In genomic region chr17:1259910-1260389, GRCh38 we compare ENCODE assay signal across 9 cellular contexts. TPM values are rescaled to one million over a fixed set of nuclear protein-coding genes. Genes with fewer than 3 reads are reported as not detected.
DNase-seq lines count a peak whose midpoint lies in the region; ATAC-seq, FAIRE-seq and TF ChIP-seq lines count a peak whose summit lies in the region.
"Had no signal": no experiment of that assay in that cellular context is flagged by ENCODE, and none has a peak within 500 bp of the region (broad histone marks: within the 10 kb centered on the region; RNA-seq: fewer than 3 reads in every experiment).

No MANE protein-coding gene starts in this region.

- H3K27ac ChIP-seq in VCaP (peak overlapping the region; percentile 23; the same call in 1 of the 2 replicates), heart right ventricle (peak overlapping the region in 1 of 10 donors; percentile 66), kidney (ENCODE audit: low read depth in 2 of 2, low read length in 2 of 2) (no peak overlapping the region)

- TF ChIP-seq CTCF in VCaP (conservative IDR thresholded peaks at IDR 0.05) (no peak), heart right ventricle (IDR thresholded peaks at IDR 0.05) (no peak), kidney (IDR thresholded peaks at IDR 0.05; ENCODE audit: borderline replicate concordance, extremely low read depth, insufficient read depth) (no peak)

- DNase-seq in HEK293T (ENCODE audit: extremely low spot score) = no peak
- DNase-seq in heart right ventricle = no peak
- no peak for DNase-seq in kidney
- no peak for DNase-seq in middle frontal gyrus (ENCODE audit: extremely low spot score, low spot score)
- DNase-seq in activated CD8-positive, alpha-beta memory T cell treated with anti-CD3 and anti-CD28 coated beads for 24 hours = no peak

- no peaks in the 10 kb centered on the region for H3K36me3 ChIP-seq in heart right ventricle
- H3K36me3 ChIP-seq in skeletal muscle satellite cell (ENCODE audit: insufficient read depth, low read length) = no peaks in the 10 kb centered on the region
- no peaks in the 10 kb centered on the region for H3K36me3 ChIP-seq in kidney (ENCODE audit: control insufficient read depth in 1 of 2, insufficient read depth in 2 of 2, low read length in 2 of 2)

- H3K4me1 ChIP-seq in heart right ventricle (peaks cover 0 to 28% (median 22%) of the 10 kb centered on the region in 9 donors), skeletal muscle satellite cell (ENCODE audit: control insufficient read depth, insufficient read depth, low read length) (peaks cover 4% of the 10 kb centered on the region), kidney (ENCODE audit: control insufficient read depth in 1 of 2, insufficient read depth in 1 of 2, low read depth in 1 of 2, low read length in 2 of 2) (peaks cover 0 to 4% of the 10 kb centered on the region in 2 donors)

- FAIRE-seq in kidney (lab: Jason Lieb, UNC) = no peak

- ATAC-seq in heart right ventricle (peak in 4 of 8 donors; percentile 3 to 51 (median 15)), HG02623 (IDR thresholded peaks at IDR 0.05; ENCODE audit: unreplicated experiment) (no peak)

- CTCF ChIA-PET in HEK293T (lab: Yijun Ruan, JAX) = interaction anchor here (0.6 to 1.5 kb wide), 5 partner anchors 72 to 365 kb away, joined by 3 to 5 read pairs (median 4); no protein-coding TSS in a partner anchor

- POLR2A ChIA-PET in HEK293T (lab: Yijun Ruan, JAX) = interaction anchor here (1.0 to 1.4 kb wide), 2 partner anchors 12 to 72 kb away, joined by 3 to 4 read pairs; no protein-coding TSS in a partner anchor

- 8 to 9% methylated on average over 38 to 39 of the region's 39 CpGs for WGBS in heart right ventricle, 2 donors

- H3K4me3 ChIP-seq in heart right ventricle (peak overlapping the region in 9 of 10 donors; percentile 25 to 58 (median 54)), skeletal muscle satellite cell (ENCODE audit: low read length) (peak overlapping the region; percentile 74), kidney (ENCODE audit: low read length in 2 of 2) (peak overlapping the region in 1 of 2 donors; percentile 67)

- H3K9ac ChIP-seq in skeletal muscle satellite cell (ENCODE audit: low read depth, low read length) = peak overlapping the region; percentile 59
- no peak overlapping the region for H3K9ac ChIP-seq in kidney (ENCODE audit: low read length in 2 of 2)

- H3K9me3 ChIP-seq in heart right ventricle = peaks cover 0 to 5% (median 0%) of the 10 kb centered on the region in 11 donors
- no peaks in the 10 kb centered on the region for H3K9me3 ChIP-seq in skeletal muscle satellite cell (replicated peaks; ENCODE audit: low read length)
- no peaks in the 10 kb centered on the region for H3K9me3 ChIP-seq in kidney (ENCODE audit: control insufficient read depth in 1 of 2, low read length in 2 of 2)

- peaks cover 0 to 48% (median 0%) of the 10 kb centered on the region in 7 donors for H3K27me3 ChIP-seq in heart right ventricle
- peaks cover 18% of the 10 kb centered on the region for H3K27me3 ChIP-seq in skeletal muscle satellite cell (ENCODE audit: control insufficient read depth, insufficient read depth, low read length)

- intact Hi-C loops in heart right ventricle (cut with DNase I) (loop anchor here in 7 of 10 donors (1.0 to 10.0 kb wide), 7 partner anchors 72 to 455 kb away; partner anchors contain the start of genes INPP5K (in 3 of the 7), RILP (in 2 of the 7), SCARF1 (in 2 of the 7) and TLCD2 (in 1 of the 7)), kidney (cut with DNase I) (no loop called here)

- H3K4me2 ChIP-seq in skeletal muscle satellite cell (ENCODE audit: low read length) = peak overlapping the region; percentile 96

TF ChIP-seq in HEK293T, 16 proteins besides CTCF, POLR2A, EP300 and RAD21:
- TF ChIP-seq ARNT (IDR thresholded peaks at IDR 0.05) = no peak
- no peak for TF ChIP-seq SUZ12 (IDR thresholded peaks at IDR 0.05)
- no peak for TF ChIP-seq L3MBTL2 (conservative IDR thresholded peaks at IDR 0.05)
- peak; percentile 81 for TF ChIP-seq ZNF384 (IDR thresholded peaks at IDR 0.05)
- TF ChIP-seq TARDBP (IDR thresholded peaks at IDR 0.05) = no peak
- TF ChIP-seq NFRKB (IDR thresholded peaks at IDR 0.05) = no peak
- no peak for TF ChIP-seq FOXM1 (IDR thresholded peaks at IDR 0.05; ENCODE audit: borderline replicate concordance)
- no peak for TF ChIP-seq FOXA1 (IDR thresholded peaks at IDR 0.05)
- TF ChIP-seq LEF1 (IDR thresholded peaks at IDR 0.05; ENCODE audit: borderline replicate concordance) = no peak

RNA-seq across cellular contexts. Expression of gene BHLHA9, which starts 10.3 kb away (rescaled TPM):
- total RNA-seq in heart right ventricle (under 1 TPM in 2 of 10 donors, not detected in 8; 0.30 to 0.37 TPM), kidney (not detected)
- polyA plus RNA-seq in heart right ventricle (not detected), kidney (ENCODE audit: insufficient read depth, low read depth, low replicate concordance) (not detected)
- not detected in 2 replicates for total RNA-seq in skeletal muscle satellite cell (2012; rRNA removed)
- total RNA-seq: pulmonary artery endothelial cell had no signal

RNA-seq across cellular contexts. Expression of gene TRARG1, which starts 19.5 kb away (rescaled TPM):
- total RNA-seq in heart right ventricle (1 to 10 TPM in 5 of 10 donors, under 1 TPM in 4, not detected in 1; 0.12 to 9.2 (median 1.1) TPM), kidney (not detected)
- polyA plus RNA-seq in heart right ventricle (1 to 10 TPM; 2.0 to 3.4 TPM), kidney (ENCODE audit: insufficient read depth, low read depth, low replicate concordance) (not detected)
- total RNA-seq in skeletal muscle satellite cell (2012; rRNA removed) = not detected in 2 replicates
- total RNA-seq: pulmonary artery endothelial cell had no signal
